Comparison of ENCODE assay signal across 26 cellular contexts in the genomic region with DNA sequence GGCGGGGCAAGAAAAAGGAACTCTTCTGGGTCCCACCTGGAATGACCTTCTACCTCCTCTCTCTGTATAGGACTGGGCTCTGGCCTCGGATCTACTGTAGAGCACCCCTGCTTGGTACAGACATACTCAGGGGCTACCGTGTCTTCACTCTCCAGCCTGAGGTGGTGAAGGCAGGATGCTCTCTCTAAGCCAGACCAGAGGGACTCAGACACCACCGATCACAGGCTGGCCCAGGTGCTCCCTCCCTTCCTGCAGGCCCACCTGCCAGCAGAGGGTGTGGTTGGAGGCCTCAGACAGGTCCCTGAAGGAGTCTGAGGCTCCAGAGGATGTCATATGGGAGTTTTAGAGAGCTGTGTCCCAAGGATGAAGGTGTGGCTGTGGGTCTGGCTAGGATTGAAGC. TPM values are rescaled to one million over a fixed set of nuclear protein-coding genes. Genes with fewer than 3 reads are reported as not detected.
"Had no signal": no experiment of that assay in that cellular context is flagged by ENCODE, and none has a peak within 500 bp of the region (broad histone marks: within the 10 kb centered on the region; RNA-seq: fewer than 3 reads in every experiment).

No MANE protein-coding gene starts in this region.

- DNase-seq: activated CD4-positive, alpha-beta T cell treated with anti-CD3 and anti-CD28 coated beads, Interleukin-2, amount 10 ng/mL, durations not matched to agents 7 days and 5 days; activated CD8-positive, alpha-beta memory T cell treated with anti-CD3 and anti-CD28 coated beads, Interleukin-2, amount 10 ng/mL, durations not matched to agents 7 days and 5 days; activated CD8-positive, alpha-beta T cell treated with anti-CD3 and anti-CD28 coated beads for 36 hours; activated gamma-delta T cell; activated T-cell treated with anti-CD3 and anti-CD28 coated beads for 4 hours; anterior cingulate cortex; body of pancreas; effector CD4-positive, alpha-beta T cell; erythroblast; foreskin fibroblast; heart right ventricle; left lung; naive thymus-derived CD4-positive, alpha-beta T cell; ovary; psoas muscle; testis; upper lobe of left lung had no signal

- H3K4me3 ChIP-seq: body of pancreas, cardiac muscle cell, heart right ventricle, left lung, ovary, psoas muscle, right atrium auricular region, testis, upper lobe of left lung had no signal

- H3K27ac Mint-ChIP-seq: activated CD4-positive, alpha-beta T cell treated with anti-CD3 and anti-CD28 coated beads, Interleukin-2, amount 10 ng/mL, durations not matched to agents 7 days and 5 days; activated CD8-positive, alpha-beta memory T cell treated with anti-CD3 and anti-CD28 coated beads, Interleukin-2, amount 10 ng/mL, durations not matched to agents 7 days and 5 days; activated CD8-positive, alpha-beta T cell treated with anti-CD3 and anti-CD28 coated beads for 36 hours; activated naive CD4-positive, alpha-beta T cell treated with anti-CD3 and anti-CD28 coated beads, Interleukin-2, amount 50 U/mL, for 24 hours; dendritic cell treated with granulocyte-macrophage colony-stimulating factor and Interleukin-4, amounts not matched to agents 40 ng/mL and 50 ng/mL, for 4 days had no signal

- H3K9me3 ChIP-seq: body of pancreas, heart right ventricle, left lung, ovary, psoas muscle, right atrium auricular region, testis, upper lobe of left lung had no signal

- H3K4me1 ChIP-seq: psoas muscle, right atrium auricular region, testis, upper lobe of left lung had no signal

- H3K27me3 ChIP-seq: body of pancreas, cardiac muscle cell, ovary, right atrium auricular region, testis, upper lobe of left lung had no signal

- H3K27me3 Mint-ChIP-seq: activated CD4-positive, alpha-beta T cell treated with anti-CD3 and anti-CD28 coated beads, Interleukin-2, amount 10 ng/mL, durations not matched to agents 7 days and 5 days; activated CD8-positive, alpha-beta memory T cell treated with anti-CD3 and anti-CD28 coated beads, Interleukin-2, amount 10 ng/mL, durations not matched to agents 7 days and 5 days; activated CD8-positive, alpha-beta T cell treated with anti-CD3 and anti-CD28 coated beads for 36 hours; activated naive CD4-positive, alpha-beta T cell treated with anti-CD3 and anti-CD28 coated beads, Interleukin-2, amount 50 U/mL, for 24 hours; naive thymus-derived CD4-positive, alpha-beta T cell had no signal

- H3K9me3 Mint-ChIP-seq: activated CD4-positive, alpha-beta T cell treated with anti-CD3 and anti-CD28 coated beads, Interleukin-2, amount 10 ng/mL, durations not matched to agents 7 days and 5 days; activated CD8-positive, alpha-beta T cell treated with anti-CD3 and anti-CD28 coated beads for 36 hours; activated naive CD4-positive, alpha-beta T cell treated with anti-CD3 and anti-CD28 coated beads, Interleukin-2, amount 50 U/mL, for 24 hours; dendritic cell treated with granulocyte-macrophage colony-stimulating factor and Interleukin-4, amounts not matched to agents 40 ng/mL and 50 ng/mL, for 4 days; neural crest cell had no signal

- H3K27ac ChIP-seq: body of pancreas, cardiac muscle cell, heart right ventricle, left lung, ovary, psoas muscle, right atrium auricular region, testis, upper lobe of left lung had no signal

- H3K4me3 Mint-ChIP-seq: activated CD4-positive, alpha-beta T cell treated with anti-CD3 and anti-CD28 coated beads, Interleukin-2, amount 10 ng/mL, durations not matched to agents 7 days and 5 days; activated CD8-positive, alpha-beta memory T cell treated with anti-CD3 and anti-CD28 coated beads, Interleukin-2, amount 10 ng/mL, durations not matched to agents 7 days and 5 days; activated CD8-positive, alpha-beta T cell treated with anti-CD3 and anti-CD28 coated beads for 36 hours; activated naive CD4-positive, alpha-beta T cell treated with anti-CD3 and anti-CD28 coated beads, Interleukin-2, amount 50 U/mL, for 24 hours; dendritic cell treated with granulocyte-macrophage colony-stimulating factor and Interleukin-4, amounts not matched to agents 40 ng/mL and 50 ng/mL, for 4 days; naive thymus-derived CD4-positive, alpha-beta T cell; neural crest cell had no signal

- H3K36me3 ChIP-seq: cardiac muscle cell, heart right ventricle, left lung, ovary, right atrium auricular region, upper lobe of left lung had no signal

- H3K4me1 Mint-ChIP-seq: activated CD4-positive, alpha-beta T cell treated with anti-CD3 and anti-CD28 coated beads, Interleukin-2, amount 10 ng/mL, durations not matched to agents 7 days and 5 days; activated CD8-positive, alpha-beta memory T cell treated with anti-CD3 and anti-CD28 coated beads, Interleukin-2, amount 10 ng/mL, durations not matched to agents 7 days and 5 days; activated naive CD4-positive, alpha-beta T cell treated with anti-CD3 and anti-CD28 coated beads, Interleukin-2, amount 50 U/mL, for 24 hours; naive thymus-derived CD4-positive, alpha-beta T cell had no signal

- ATAC-seq: activated CD4-positive, CD25-positive, alpha-beta regulatory T cell treated with anti-CD3 and anti-CD28 coated beads, Interleukin-2, amount 50 U/mL, for 24 hours; activated CD8-positive, alpha-beta memory T cell treated with anti-CD3 and anti-CD28 coated beads, Interleukin-2, amount 10 ng/mL, durations not matched to agents 7 days and 5 days; activated CD8-positive, alpha-beta T cell treated with anti-CD3 and anti-CD28 coated beads for 36 hours; body of pancreas; heart right ventricle; left lung; naive thymus-derived CD4-positive, alpha-beta T cell; psoas muscle had no signal

- H3K36me3 Mint-ChIP-seq: activated CD8-positive, alpha-beta memory T cell treated with anti-CD3 and anti-CD28 coated beads, Interleukin-2, amount 10 ng/mL, durations not matched to agents 7 days and 5 days; activated naive CD4-positive, alpha-beta T cell treated with anti-CD3 and anti-CD28 coated beads, Interleukin-2, amount 50 U/mL, for 24 hours; naive thymus-derived CD4-positive, alpha-beta T cell had no signal

RNA-seq across cellular contexts. Expression of a gene that starts 4.1 kb away (rescaled TPM):
- total RNA-seq: fibroblast of lung, kidney epithelial cell, left lung, lung microvascular endothelial cell, psoas muscle had no signal
- polyA plus RNA-seq: fibroblast of lung; heart right ventricle; naive thymus-derived CD4-positive, alpha-beta T cell had no signal

RNA-seq across cellular contexts. Expression of a gene that starts 40.5 kb away (rescaled TPM):
- total RNA-seq: activated CD8-positive, alpha-beta memory T cell treated with anti-CD3 and anti-CD28 coated beads, Interleukin-2, amount 10 ng/mL, durations not matched to agents 7 days and 5 days; activated CD8-positive, alpha-beta T cell treated with anti-CD3 and anti-CD28 coated beads for 36 hours; lung microvascular endothelial cell had no signal
- polyA plus RNA-seq: naive thymus-derived CD4-positive, alpha-beta T cell had no signal
